Comparison of ENCODE assay signal across 32 cellular contexts in the genomic region with DNA sequence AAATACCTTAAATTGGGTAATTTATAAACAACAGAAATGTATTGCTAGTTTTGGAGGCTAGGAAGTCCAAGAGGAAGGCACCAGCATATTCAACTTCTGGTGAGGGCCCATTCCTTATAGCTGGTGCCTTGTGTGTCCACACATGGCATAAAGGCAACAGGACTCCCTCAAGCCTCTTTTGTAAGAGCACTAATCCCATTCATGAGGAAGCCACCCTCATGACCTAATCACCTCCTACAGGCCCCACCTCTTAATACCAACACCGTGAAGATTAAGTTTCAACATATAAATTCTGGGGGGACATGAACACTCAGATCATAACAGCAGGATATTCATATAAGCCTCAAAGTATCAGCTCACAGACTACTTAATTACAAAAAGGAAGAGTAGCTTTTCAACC. TPM values are rescaled to one million over a fixed set of nuclear protein-coding genes. Genes with fewer than 3 reads are reported as not detected.
"Had no signal": no experiment of that assay in that cellular context is flagged by ENCODE, and none has a peak within 500 bp of the region (broad histone marks: within the 10 kb centered on the region; RNA-seq: fewer than 3 reads in every experiment).

No MANE protein-coding gene starts in this region.

- H3K9me3 Mint-ChIP-seq: activated CD4-positive, alpha-beta memory T cell treated with anti-CD3 and anti-CD28 coated beads, Interleukin-2, amount 10 ng/mL, durations not matched to agents 7 days and 5 days; activated CD4-positive, alpha-beta T cell treated with anti-CD3 and anti-CD28 coated beads, Interleukin-2, amount 10 ng/mL, durations not matched to agents 7 days and 5 days; activated naive CD4-positive, alpha-beta T cell treated with anti-CD3 and anti-CD28 coated beads, Interleukin-2, amount 10 ng/mL, durations not matched to agents 7 days and 5 days; activated naive CD8-positive, alpha-beta T cell treated with anti-CD3 and anti-CD28 coated beads, Interleukin-2, amount 10 ng/mL, durations not matched to agents 7 days and 5 days; activated T-cell treated with anti-CD3 and anti-CD28 coated beads, Interleukin-2, amount 50 U/mL, for 24 hours; brain; mesothelial cell of epicardium had no signal

- H3K9me3 ChIP-seq: ascending aorta, gastrocnemius medialis, right lobe of liver, thoracic aorta had no signal

- H3K27ac Mint-ChIP-seq: activated CD4-positive, alpha-beta memory T cell treated with anti-CD3 and anti-CD28 coated beads, Interleukin-2, amount 10 ng/mL, durations not matched to agents 7 days and 5 days; activated CD4-positive, alpha-beta T cell treated with anti-CD3 and anti-CD28 coated beads, Interleukin-2, amount 10 ng/mL, durations not matched to agents 7 days and 5 days; activated naive CD4-positive, alpha-beta T cell treated with anti-CD3 and anti-CD28 coated beads, Interleukin-2, amount 10 ng/mL, durations not matched to agents 7 days and 5 days; activated naive CD8-positive, alpha-beta T cell treated with anti-CD3 and anti-CD28 coated beads, Interleukin-2, amount 10 ng/mL, durations not matched to agents 7 days and 5 days; activated T-cell treated with anti-CD3 and anti-CD28 coated beads, Interleukin-2, amount 50 U/mL, for 24 hours; mesothelial cell of epicardium had no signal

- H3K4me3 Mint-ChIP-seq: activated CD4-positive, alpha-beta memory T cell treated with anti-CD3 and anti-CD28 coated beads, Interleukin-2, amount 10 ng/mL, durations not matched to agents 7 days and 5 days; activated CD4-positive, alpha-beta T cell treated with anti-CD3 and anti-CD28 coated beads, Interleukin-2, amount 10 ng/mL, durations not matched to agents 7 days and 5 days; activated naive CD4-positive, alpha-beta T cell treated with anti-CD3 and anti-CD28 coated beads, Interleukin-2, amount 10 ng/mL, durations not matched to agents 7 days and 5 days; activated naive CD8-positive, alpha-beta T cell treated with anti-CD3 and anti-CD28 coated beads, Interleukin-2, amount 10 ng/mL, durations not matched to agents 7 days and 5 days; activated T-cell treated with anti-CD3 and anti-CD28 coated beads, Interleukin-2, amount 50 U/mL, for 24 hours; brain; mesothelial cell of epicardium; naive B cell had no signal

- ATAC-seq: gastrocnemius medialis; left colon; right lobe of liver; stimulated activated naive CD8-positive, alpha-beta T cell treated with anti-CD3 and anti-CD28 coated beads, Interleukin-15, Interleukin-2, amounts not matched to agents 100 U/mL and 50 U/mL, for 24 hours had no signal

- H3K4me3 ChIP-seq: ascending aorta, cardiac muscle cell, coronary artery, dorsolateral prefrontal cortex, gastrocnemius medialis, right lobe of liver, thoracic aorta had no signal

- H3K4me1 Mint-ChIP-seq: activated CD4-positive, alpha-beta memory T cell treated with anti-CD3 and anti-CD28 coated beads, Interleukin-2, amount 10 ng/mL, durations not matched to agents 7 days and 5 days; activated CD4-positive, alpha-beta T cell treated with anti-CD3 and anti-CD28 coated beads, Interleukin-2, amount 10 ng/mL, durations not matched to agents 7 days and 5 days; activated naive CD4-positive, alpha-beta T cell treated with anti-CD3 and anti-CD28 coated beads, Interleukin-2, amount 10 ng/mL, durations not matched to agents 7 days and 5 days; activated naive CD8-positive, alpha-beta T cell treated with anti-CD3 and anti-CD28 coated beads, Interleukin-2, amount 10 ng/mL, durations not matched to agents 7 days and 5 days had no signal

- H3K27me3 Mint-ChIP-seq: activated CD4-positive, alpha-beta memory T cell treated with anti-CD3 and anti-CD28 coated beads, Interleukin-2, amount 10 ng/mL, durations not matched to agents 7 days and 5 days; activated CD4-positive, alpha-beta T cell treated with anti-CD3 and anti-CD28 coated beads, Interleukin-2, amount 10 ng/mL, durations not matched to agents 7 days and 5 days; activated naive CD4-positive, alpha-beta T cell treated with anti-CD3 and anti-CD28 coated beads, Interleukin-2, amount 10 ng/mL, durations not matched to agents 7 days and 5 days; activated naive CD8-positive, alpha-beta T cell treated with anti-CD3 and anti-CD28 coated beads, Interleukin-2, amount 10 ng/mL, durations not matched to agents 7 days and 5 days; activated T-cell treated with anti-CD3 and anti-CD28 coated beads, Interleukin-2, amount 50 U/mL, for 24 hours; brain; naive B cell had no signal

- H3K27ac ChIP-seq: ascending aorta, cardiac muscle cell, coronary artery, dorsolateral prefrontal cortex, gastrocnemius medialis, right lobe of liver, thoracic aorta, VCaP had no signal

- DNase-seq: activated CD4-positive, alpha-beta memory T cell treated with anti-CD3 and anti-CD28 coated beads, Interleukin-2, amount 10 ng/mL, durations not matched to agents 7 days and 5 days; activated CD4-positive, alpha-beta T cell treated with anti-CD3 and anti-CD28 coated beads for 1 hour; activated CD4-positive, alpha-beta T cell treated with anti-CD3 and anti-CD28 coated beads, Interleukin-2, amount 10 ng/mL, durations not matched to agents 7 days and 5 days; activated CD8-positive, alpha-beta memory T cell treated with anti-CD3 and anti-CD28 coated beads, Interleukin-2, amount 50 U/mL, for 48 hours; activated gamma-delta T cell; activated naive CD4-positive, alpha-beta T cell treated with anti-CD3 and anti-CD28 coated beads, Interleukin-2, amount 10 ng/mL, durations not matched to agents 7 days and 5 days; activated naive CD8-positive, alpha-beta T cell treated with anti-CD3 and anti-CD28 coated beads, Interleukin-2, amount 10 ng/mL, durations not matched to agents 7 days and 5 days; activated T-cell treated with anti-CD3 and anti-CD28 coated beads, Interleukin-2, amount 50 U/mL, for 24 hours; dorsolateral prefrontal cortex; effector memory CD4-positive, alpha-beta T cell; gastrocnemius medialis; glutamatergic neuron; left colon; mammary epithelial cell; naive B cell; right lobe of liver; stimulated activated CD4-positive, alpha-beta T cell treated with anti-CD3 and anti-CD28 coated beads, Interleukin-12 subunit alpha, Interleukin-12 subunit beta, amount 100 ng/mL, for 4 hours; stimulated activated CD4-positive, alpha-beta T cell treated with anti-CD3 and anti-CD28 coated beads, Interleukin-4, amount 100 ng/mL, for 1 hour; stimulated activated naive CD8-positive, alpha-beta T cell treated with anti-CD3 and anti-CD28 coated beads, Interleukin-15, Interleukin-2, amounts not matched to agents 100 U/mL and 50 U/mL, for 24 hours; trophoblast cell had no signal

- H3K4me1 ChIP-seq: ascending aorta, gastrocnemius medialis, right lobe of liver had no signal

- H3K27me3 ChIP-seq: ascending aorta, cardiac muscle cell, dorsolateral prefrontal cortex, gastrocnemius medialis, right lobe of liver had no signal

RNA-seq across cellular contexts. Expression of a gene that starts 4.0 kb away (rescaled TPM):
- total RNA-seq: ascending aorta, cardiac muscle cell, cerebellum, epithelial cell of proximal tubule, gastrocnemius medialis, liver, mammary epithelial cell, omental fat pad, right lobe of liver, skeletal muscle tissue, thoracic aorta had no signal
